Comparison of ENCODE assay signal across 23 cellular contexts in genomic region chr10:92405006-92405924, GRCh38.
A peak's percentile ranks its signal among the peaks of the same experiment; 100 is the strongest.
DNase-seq lines count a peak whose midpoint lies in the region; ATAC-seq and TF ChIP-seq lines count a peak whose summit lies in the region.
"Had no signal": no experiment of that assay in that cellular context is flagged by ENCODE, and none has a peak within 500 bp of the region (broad histone marks: within the 10 kb centered on the region; RNA-seq: fewer than 3 reads in every experiment).

No MANE protein-coding gene starts in this region.

- peak overlapping the region; percentile 99 for H2AFZ ChIP-seq in GM23338
- H2AFZ ChIP-seq in parathyroid adenoma: peak overlapping the region; percentile 69

- H3K27me3 Mint-ChIP-seq in GM23338 (ENCODE audit: insufficient read depth, low read depth, poor library complexity) (peaks cover 2% of the 10 kb centered on the region), endodermal cell (ENCODE audit: insufficient read depth) (peaks cover 7% of the 10 kb centered on the region)

- no peaks in the 10 kb centered on the region for H3K9me3 ChIP-seq in endodermal cell (ENCODE audit: control insufficient read depth, low read length)
- no peaks in the 10 kb centered on the region for H3K9me3 ChIP-seq in parathyroid adenoma (ENCODE audit: control insufficient read depth, low read length)
- no peaks in the 10 kb centered on the region for H3K9me3 ChIP-seq in thyroid gland

- no peak for TF ChIP-seq POLR2A in thyroid gland (IDR thresholded peaks at IDR 0.05)

- H3K79me2 ChIP-seq in GM23338 (replicated peaks; ENCODE audit: insufficient read depth): no peaks in the 10 kb centered on the region
- no peaks in the 10 kb centered on the region for H3K79me2 ChIP-seq in parathyroid adenoma

- no peak overlapping the region for H3K27ac Mint-ChIP-seq in GM23338
- no peak overlapping the region for H3K27ac Mint-ChIP-seq in endodermal cell
- H3K27ac Mint-ChIP-seq: activated CD4-positive, alpha-beta memory T cell treated with anti-CD3 and anti-CD28 coated beads for 36 hours; CD4-positive, alpha-beta memory T cell; memory B cell; naive thymus-derived CD4-positive, alpha-beta T cell had no signal

- no peaks in the 10 kb centered on the region for H4K20me1 ChIP-seq in GM23338 (replicated peaks; ENCODE audit: insufficient read depth)

- intact Hi-C loops in thyroid gland (cut with DNase I): no loop called here

- peak; percentile 20 for DNase-seq in GM23338 (ENCODE audit: low spot score)
- DNase-seq in NCI-H2171 treated with DMSO at 0.1 percent for 48 hours (lab: John Stamatoyannopoulos, UW): peak; percentile 80
- DNase-seq in endodermal cell: peak; percentile 51
- DNase-seq in SKM-1 treated with dmso at 0.1 percent for 144 hours (lab: John Stamatoyannopoulos, UW; ENCODE audit: unreplicated experiment): no peak
- DNase-seq in stimulated activated naive CD8-positive, alpha-beta T cell treated with anti-CD3 and anti-CD28 coated beads, Interleukin-15, Interleukin-2, amounts not matched to agents 100 U/mL and 50 U/mL, for 24 hours: no peak
- DNase-seq in thyroid gland: no peak
- DNase-seq: activated CD4-positive, alpha-beta memory T cell treated with anti-CD3 and anti-CD28 coated beads for 36 hours; activated CD4-positive, CD25-positive, alpha-beta regulatory T cell; activated gamma-delta T cell treated with Interleukin-2 at 50 U/mL for 16 hours; brain microvascular endothelial cell; CD4-positive, alpha-beta memory T cell; DMS153; kidney glomerular epithelial cell; MV-4-11; naive thymus-derived CD4-positive, alpha-beta T cell; NCI-H1694 treated with DMSO at 0.1 percent for 48 hours; NCI-H446; T1000 had no signal

- H3F3A ChIP-seq in GM23338 (replicated peaks; ENCODE audit: low read depth): no peaks in the 10 kb centered on the region

- H3K4me1 Mint-ChIP-seq in GM23338: peaks cover 20% of the 10 kb centered on the region
- peaks cover 8% of the 10 kb centered on the region for H3K4me1 Mint-ChIP-seq in endodermal cell
- H3K4me1 Mint-ChIP-seq: CD4-positive, alpha-beta memory T cell had no signal

- no peak overlapping the region for H3K9ac ChIP-seq in endodermal cell (ENCODE audit: extremely low read depth, low read length, poor library complexity, severe bottlenecking)
- H3K9ac ChIP-seq in parathyroid adenoma: no peak overlapping the region
- H3K9ac ChIP-seq: KMS-11 had no signal

- no peak for TF ChIP-seq CTCF in GM23338 (conservative IDR thresholded peaks at IDR 0.05; ENCODE audit: low read depth in 2 of 2)
- no peak for TF ChIP-seq CTCF in endodermal cell (conservative IDR thresholded peaks at IDR 0.05)
- no peak for TF ChIP-seq CTCF in parathyroid adenoma (IDR thresholded peaks at IDR 0.05)
- TF ChIP-seq CTCF in thyroid gland (IDR thresholded peaks at IDR 0.05): no peak

- H3K4me2 ChIP-seq in GM23338 (no peak overlapping the region), parathyroid adenoma (ENCODE audit: low read length) (no peak overlapping the region)
- H3K4me2 ChIP-seq: KMS-11 had no signal

- H3K36me3 Mint-ChIP-seq in GM23338 (ENCODE audit: low read depth) (no peaks in the 10 kb centered on the region), endodermal cell (ENCODE audit: low read depth) (no peaks in the 10 kb centered on the region)
- H3K36me3 Mint-ChIP-seq: activated CD4-positive, alpha-beta memory T cell treated with anti-CD3 and anti-CD28 coated beads for 36 hours; CD4-positive, alpha-beta memory T cell; memory B cell; naive thymus-derived CD4-positive, alpha-beta T cell had no signal

- H3K4me3 Mint-ChIP-seq in GM23338 (no peak overlapping the region; the same call in 2 of the 3 replicates), endodermal cell (no peak overlapping the region)
- H3K4me3 Mint-ChIP-seq: activated CD4-positive, alpha-beta memory T cell treated with anti-CD3 and anti-CD28 coated beads for 36 hours; CD4-positive, alpha-beta memory T cell; memory B cell; naive thymus-derived CD4-positive, alpha-beta T cell had no signal

- no peaks in the 10 kb centered on the region for H3K36me3 ChIP-seq in GM23338 (ENCODE audit: insufficient read depth)
- no peaks in the 10 kb centered on the region for H3K36me3 ChIP-seq in endodermal cell (ENCODE audit: control insufficient read depth, insufficient read depth, low read length)
- no peaks in the 10 kb centered on the region for H3K36me3 ChIP-seq in parathyroid adenoma (ENCODE audit: control insufficient read depth, insufficient read depth, low read length)
- H3K36me3 ChIP-seq in thyroid gland: no peaks in the 10 kb centered on the region
- H3K36me3 ChIP-seq: brain microvascular endothelial cell had no signal

- WGBS in endodermal cell (ENCODE audit: insufficient coverage in 1 of 2, insufficient read length in 1 of 2), 2 experiments: 76 to 88% methylated on average over 7 to 11 of the region's 11 CpGs
- 55 to 58% methylated on average over 10 to 11 of the region's 11 CpGs for WGBS in thyroid gland, 2 donors

- H3K9me2 ChIP-seq in GM23338 (ENCODE audit: insufficient read depth): no peaks in the 10 kb centered on the region

- no peaks in the 10 kb centered on the region for H3K9me3 Mint-ChIP-seq in GM23338
- no peaks in the 10 kb centered on the region for H3K9me3 Mint-ChIP-seq in endodermal cell
- H3K9me3 Mint-ChIP-seq: activated CD4-positive, alpha-beta memory T cell treated with anti-CD3 and anti-CD28 coated beads for 36 hours; CD4-positive, alpha-beta memory T cell; memory B cell had no signal

- H3K27me3 ChIP-seq in GM23338 (ENCODE audit: insufficient read depth) (no peaks in the 10 kb centered on the region), endodermal cell (ENCODE audit: control insufficient read depth, insufficient read depth, low read length, poor library complexity, severe bottlenecking) (no peaks in the 10 kb centered on the region), parathyroid adenoma (ENCODE audit: control insufficient read depth, insufficient read depth, low read length) (no peaks in the 10 kb centered on the region), thyroid gland (no peaks in the 10 kb centered on the region)
- H3K27me3 ChIP-seq: brain microvascular endothelial cell had no signal

- H3K27ac ChIP-seq in GM23338 (ENCODE audit: low read depth): no peak overlapping the region
- H3K27ac ChIP-seq in endodermal cell (ENCODE audit: low read depth, low read length): no peak overlapping the region
- H3K27ac ChIP-seq in parathyroid adenoma: no peak overlapping the region
- no peak overlapping the region for H3K27ac ChIP-seq in thyroid gland
- H3K27ac ChIP-seq: brain microvascular endothelial cell, KMS-11 had no signal

- H3K4me1 ChIP-seq in GM23338 (ENCODE audit: insufficient read depth): peaks cover 9% of the 10 kb centered on the region; the same call in 1 of the 2 replicates
- no peaks in the 10 kb centered on the region for H3K4me1 ChIP-seq in endodermal cell (ENCODE audit: control insufficient read depth, insufficient read depth, low read length)
- no peaks in the 10 kb centered on the region for H3K4me1 ChIP-seq in parathyroid adenoma
- no peaks in the 10 kb centered on the region for H3K4me1 ChIP-seq in thyroid gland

- ATAC-seq in GM23338: peak; percentile 73
- ATAC-seq in HG03097 (IDR thresholded peaks at IDR 0.05; ENCODE audit: low FRiP score, unreplicated experiment): no peak
- no peak for ATAC-seq in stimulated activated naive CD8-positive, alpha-beta T cell treated with anti-CD3 and anti-CD28 coated beads, Interleukin-15, Interleukin-2, amounts not matched to agents 100 U/mL and 50 U/mL, for 24 hours
- ATAC-seq: HCT116; naive thymus-derived CD4-positive, alpha-beta T cell had no signal

- no peak overlapping the region for H3K4me3 ChIP-seq in GM23338
- no peak overlapping the region for H3K4me3 ChIP-seq in endodermal cell (ENCODE audit: low read length)
- no peak overlapping the region for H3K4me3 ChIP-seq in parathyroid adenoma (ENCODE audit: low read depth, low read length)
- H3K4me3 ChIP-seq in thyroid gland (replicated peaks in 1 of 3): no peak overlapping the region

TF ChIP-seq in GM23338, 12 proteins besides CTCF, POLR2A, EP300 and RAD21 (continues in another document):
- TF ChIP-seq NANOG (IDR thresholded peaks at IDR 0.05; ENCODE audit: borderline replicate concordance): no peak
- no peak for TF ChIP-seq JUNB (IDR thresholded peaks at IDR 0.05; ENCODE audit: unreplicated experiment)
- TF ChIP-seq CREB1 (CRISPR knock-in tag; IDR thresholded peaks at IDR 0.05; ENCODE audit: low read depth): no peak
- no peak for TF ChIP-seq EZH2phosphoT487 (IDR thresholded peaks at IDR 0.05; ENCODE audit: unreplicated experiment)
- TF ChIP-seq EZH2 (IDR thresholded peaks at IDR 0.05; ENCODE audit: low read depth, unreplicated experiment): no peak
- TF ChIP-seq POLR2AphosphoS5 (IDR thresholded peaks at IDR 0.05; ENCODE audit: low read depth): no peak
- TF ChIP-seq REST (IDR thresholded peaks at IDR 0.05; ENCODE audit: unreplicated experiment): no peak

Comparison
In these comparisons a context has a peak if more than half of its experiments do, and no peak if none do; other contexts are left out.
1. DNase-seq: peak in GM23338 (single experiment), NCI-H2171 treated with DMSO at 0.1 percent for 48 hours (single experiment) and endodermal cell (single experiment); none in SKM-1 treated with dmso at 0.1 percent for 144 hours (single experiment), stimulated activated naive CD8-positive, alpha-beta T cell treated with anti-CD3 and anti-CD28 coated beads, Interleukin-15, Interleukin-2, amounts not matched to agents 100 U/mL and 50 U/mL, for 24 hours (single experiment) and thyroid gland (0 of 2).